Comparison of ENCODE assay signal across 8 cellular contexts in genomic region chr10:100286051-100287033, GRCh38. TPM values are rescaled to one million over a fixed set of nuclear protein-coding genes. Genes with fewer than 3 reads are reported as not detected.
DNase-seq lines count a peak whose midpoint lies in the region; ATAC-seq and TF ChIP-seq lines count a peak whose summit lies in the region.

BLOC1S2 (minus strand) TSS chr10:100286680; CDS start chr10:100286659, 21 bp downstream.

- CTCF ChIA-PET in AG04450 (lab: Charles Lee) = interaction anchor here (0.8 to 1.8 kb wide), 6 partner anchors 17 to 232 kb away, joined by 3 to 7 read pairs (median 4); no protein-coding TSS in a partner anchor

- no peaks in the 10 kb centered on the region; the same call in 1 of the 2 replicates for H3K9me3 ChIP-seq in AG04450 (ENCODE audit: control insufficient read depth, insufficient read depth, low read length)

- POLR2A ChIA-PET in AG04450 (lab: Yijun Ruan, JAX) = interaction anchor here (1.0 to 1.6 kb wide), 4 partner anchors 19 to 87 kb away, joined by 3 to 7 read pairs (median 4); partner anchors contain the start of genes CWF19L1 and SCD

- DNase-seq in AG04450 (ENCODE audit: low read depth, low spot score) = peak; percentile 78
- peak; percentile 65 for DNase-seq in NCI-H345 (lab: John Stamatoyannopoulos, UW)
- DNase-seq in activated CD4-positive, CD25-positive, alpha-beta regulatory T cell treated with anti-CD3 and anti-CD28 coated beads, Interleukin-2, amount 50 U/mL, for 16 hours (ENCODE audit: low read depth, low spot score) = peak; percentile 72
- DNase-seq in central memory CD4-positive, alpha-beta T cell = peak; percentile 83
- DNase-seq in iris pigment epithelial cell (ENCODE audit: low read depth) = peak; percentile 96
- peak; percentile 78 to 81 for DNase-seq in stimulated activated CD4-positive, alpha-beta T cell treated with anti-CD3 and anti-CD28 coated beads, Interleukin-12 subunit alpha, Interleukin-12 subunit beta, amount 100 ng/mL, for 24 hours (ENCODE audit: low read depth in 2 of 2)

- H3K27ac ChIP-seq in AG04450 (ENCODE audit: low read depth, low read length) = peak within 1 kb of the TSS; percentile 90

- peak within 1 kb of the TSS; percentile 98 for H3K4me3 ChIP-seq in AG04450 (ENCODE audit: low read depth, low read length)

- 0 out of 2 replicates have a peak, but pooled peaks have one; percentile 10 for TF ChIP-seq CTCF in AG04450 (IDR thresholded peaks at IDR 0.05; ENCODE audit: low read depth, low read length)

- H3K27me3 ChIP-seq in AG04450 (ENCODE audit: control insufficient read depth, insufficient read depth, low read length) = peaks cover 4% of the 10 kb centered on the region

- ATAC-seq in GM18868 (IDR thresholded peaks at IDR 0.05; ENCODE audit: unreplicated experiment) = peak; percentile 90
- ATAC-seq in HG03108 (IDR thresholded peaks at IDR 0.05; ENCODE audit: unreplicated experiment) = peak; percentile 82

RNA-seq across cellular contexts. Expression of gene BLOC1S2, which starts in this region (rescaled TPM):
- 48.0 and 75.0 TPM in 2 replicates for polyA plus RNA-seq in AG04450 (2011; rRNA removed)
- polyA minus RNA-seq in AG04450 (2011; rRNA and poly(A)+ RNA removed) = 12.9 and 16.9 TPM in 2 replicates

Comparison
In these comparisons a context has a peak if more than half of its experiments do, and no peak if none do; other contexts are left out.
1. Peak in every context shown above with its lines: DNase-seq, ATAC-seq, H3K4me3 ChIP-seq and H3K27ac ChIP-seq.